28 cellular contexts compared by ENCODE assay signal in genomic region chr19:33697766-33698165, GRCh38.
"Had no signal": no experiment of that assay in that cellular context is flagged by ENCODE, and none has a peak within 500 bp of the region (broad histone marks: within the 10 kb centered on the region; RNA-seq: fewer than 3 reads in every experiment).

No MANE protein-coding gene starts in this region.

- H3K4me1 Mint-ChIP-seq: activated T-helper 17 cell treated with anti-CD3 and anti-CD28 coated beads, Interleukin-2, amount 50 U/mL, for 72 hours had no signal

- H3K27me3 ChIP-seq: adrenal gland had no signal

- ATAC-seq: activated CD8-positive, alpha-beta T cell treated with anti-CD3 and anti-CD28 coated beads for 36 hours; activated naive CD4-positive, alpha-beta T cell treated with anti-CD3 and anti-CD28 coated beads, Interleukin-2, amount 50 U/mL, for 72 hours; activated T-cell treated with anti-CD3 and anti-CD28 coated beads, Interleukin-2, amount 50 U/mL, for 72 hours; activated T-helper 17 cell treated with anti-CD3 and anti-CD28 coated beads, Interleukin-2, amount 50 U/mL, for 72 hours; K562; Panc1 had no signal

- DNase-seq: activated CD4-positive, alpha-beta T cell treated with anti-CD3 and anti-CD28 coated beads for 1 hour; activated CD4-positive, alpha-beta T cell treated with anti-CD3 and anti-CD28 coated beads for 48 hours; activated CD4-positive, CD25-positive, alpha-beta regulatory T cell; activated CD8-positive, alpha-beta T cell treated with anti-CD3 and anti-CD28 coated beads for 36 hours; activated gamma-delta T cell treated with Interleukin-2 at 50 U/mL for 16 hours; activated naive CD4-positive, alpha-beta T cell treated with anti-CD3 and anti-CD28 coated beads for 36 hours; activated T-cell treated with anti-CD3 and anti-CD28 coated beads, Interleukin-2, amount 50 U/mL, for 1 hour; activated T-cell treated with anti-CD3 and anti-CD28 coated beads, Interleukin-2, amount 50 U/mL, for 72 hours; adrenal gland; central memory CD4-positive, alpha-beta T cell; NCI-H1092 treated with DMSO at 0.1 percent for 48 hours; NCI-H1417; NCI-H146; NCI-H187; NCI-H2029 treated with DMSO at 0.1 percent for 48 hours; NCI-H226; NCI-H446 treated with DMSO at 0.1 percent for 48 hours; NCI-H524; SIG-M5; SW 1271; T-helper 1 cell; T1000; WERI-Rb-1 had no signal

- H3K27ac Mint-ChIP-seq: activated CD8-positive, alpha-beta T cell treated with anti-CD3 and anti-CD28 coated beads for 36 hours; activated naive CD4-positive, alpha-beta T cell treated with anti-CD3 and anti-CD28 coated beads for 36 hours; activated naive CD4-positive, alpha-beta T cell treated with anti-CD3 and anti-CD28 coated beads, Interleukin-2, amount 50 U/mL, for 72 hours; activated T-cell treated with anti-CD3 and anti-CD28 coated beads, Interleukin-2, amount 50 U/mL, for 72 hours; activated T-helper 17 cell treated with anti-CD3 and anti-CD28 coated beads, Interleukin-2, amount 50 U/mL, for 72 hours had no signal

- H3K27ac ChIP-seq: adrenal gland, WERI-Rb-1 had no signal

- H3K4me3 Mint-ChIP-seq: activated CD8-positive, alpha-beta T cell treated with anti-CD3 and anti-CD28 coated beads for 36 hours; activated naive CD4-positive, alpha-beta T cell treated with anti-CD3 and anti-CD28 coated beads for 36 hours; activated T-cell treated with anti-CD3 and anti-CD28 coated beads, Interleukin-2, amount 50 U/mL, for 72 hours; activated T-helper 17 cell treated with anti-CD3 and anti-CD28 coated beads, Interleukin-2, amount 50 U/mL, for 72 hours; brain had no signal

- H3K27me3 Mint-ChIP-seq: activated CD8-positive, alpha-beta T cell treated with anti-CD3 and anti-CD28 coated beads for 36 hours had no signal

- H3K4me3 ChIP-seq: adrenal gland, K562 had no signal

- H3K4me1 ChIP-seq: adrenal gland had no signal

- H3K9me3 ChIP-seq: adrenal gland had no signal

- H3K36me3 Mint-ChIP-seq: activated naive CD4-positive, alpha-beta T cell treated with anti-CD3 and anti-CD28 coated beads, Interleukin-2, amount 50 U/mL, for 72 hours; brain had no signal

- H3K36me3 ChIP-seq: adrenal gland, WERI-Rb-1 had no signal

- H3K9me3 Mint-ChIP-seq: activated CD8-positive, alpha-beta T cell treated with anti-CD3 and anti-CD28 coated beads for 36 hours; activated naive CD4-positive, alpha-beta T cell treated with anti-CD3 and anti-CD28 coated beads for 36 hours; activated naive CD4-positive, alpha-beta T cell treated with anti-CD3 and anti-CD28 coated beads, Interleukin-2, amount 50 U/mL, for 72 hours; activated T-cell treated with anti-CD3 and anti-CD28 coated beads, Interleukin-2, amount 50 U/mL, for 72 hours; activated T-helper 17 cell treated with anti-CD3 and anti-CD28 coated beads, Interleukin-2, amount 50 U/mL, for 72 hours had no signal
